Comparison of ENCODE assay signal across 20 cellular contexts in genomic region chr17:28488154-28488883, GRCh38. TPM values are rescaled to one million over a fixed set of nuclear protein-coding genes. Genes with fewer than 3 reads are reported as not detected.
"Had no signal": no experiment of that assay in that cellular context is flagged by ENCODE, and none has a peak within 500 bp of the region (broad histone marks: within the 10 kb centered on the region; RNA-seq: fewer than 3 reads in every experiment).

No MANE protein-coding gene starts in this region.

- DNase-seq: activated CD4-positive, alpha-beta T cell treated with anti-CD3 and anti-CD28 coated beads, Interleukin-2, amount 10 ng/mL, durations not matched to agents 24 days and 14 days; activated CD8-positive, alpha-beta memory T cell treated with anti-CD3 and anti-CD28 coated beads for 24 hours; activated naive CD4-positive, alpha-beta T cell treated with anti-CD3 and anti-CD28 coated beads for 36 hours; activated T-cell treated with anti-CD3 and anti-CD28 coated beads for 4 hours; adrenal gland; central memory CD4-positive, alpha-beta T cell; effector memory CD4-positive, alpha-beta T cell; gastrocnemius medialis; heart right ventricle; lower lobe of right lung; midbrain; naive B cell; stimulated activated CD4-positive, alpha-beta T cell treated with anti-CD3 and anti-CD28 coated beads, Interleukin-12 subunit alpha, Interleukin-12 subunit beta, amount 100 ng/mL, for 4 hours; stimulated activated naive CD4-positive, alpha-beta T cell; SW 1271; upper lobe of left lung had no signal

- H3K4me1 Mint-ChIP-seq: activated T-helper 17 cell treated with anti-CD3 and anti-CD28 coated beads, Interleukin-2, amount 50 U/mL, for 72 hours had no signal

- ATAC-seq: activated T-helper 17 cell treated with anti-CD3 and anti-CD28 coated beads, Interleukin-2, amount 50 U/mL, for 72 hours; gastrocnemius medialis; heart right ventricle had no signal

- H3K27ac Mint-ChIP-seq: activated CD4-positive, alpha-beta T cell treated with anti-CD3 and anti-CD28 coated beads, Interleukin-2, amount 10 ng/mL, durations not matched to agents 24 days and 14 days; activated naive CD4-positive, alpha-beta T cell treated with anti-CD3 and anti-CD28 coated beads for 36 hours; activated T-helper 17 cell treated with anti-CD3 and anti-CD28 coated beads, Interleukin-2, amount 50 U/mL, for 72 hours had no signal

- H3K9me3 Mint-ChIP-seq: activated CD4-positive, alpha-beta T cell treated with anti-CD3 and anti-CD28 coated beads, Interleukin-2, amount 10 ng/mL, durations not matched to agents 24 days and 14 days; activated naive CD4-positive, alpha-beta T cell treated with anti-CD3 and anti-CD28 coated beads for 36 hours; activated T-helper 17 cell treated with anti-CD3 and anti-CD28 coated beads, Interleukin-2, amount 50 U/mL, for 72 hours; naive B cell had no signal

- H3K27me3 ChIP-seq: adrenal gland, upper lobe of left lung had no signal

- H3K9me3 ChIP-seq: adrenal gland, gastrocnemius medialis, heart right ventricle, lower lobe of right lung, upper lobe of left lung had no signal

- H3K27ac ChIP-seq: adrenal gland, gastrocnemius medialis, heart right ventricle, lower lobe of right lung, upper lobe of left lung had no signal

- H3K36me3 Mint-ChIP-seq: naive B cell had no signal

- H3K4me1 ChIP-seq: adrenal gland, gastrocnemius medialis, heart right ventricle, lower lobe of right lung had no signal

- H3K36me3 ChIP-seq: adrenal gland, gastrocnemius medialis, heart right ventricle, lower lobe of right lung, upper lobe of left lung had no signal

- H3K4me3 ChIP-seq: adrenal gland, gastrocnemius medialis, heart right ventricle, lower lobe of right lung, upper lobe of left lung had no signal

- H3K4me3 Mint-ChIP-seq: activated CD4-positive, alpha-beta T cell treated with anti-CD3 and anti-CD28 coated beads, Interleukin-2, amount 10 ng/mL, durations not matched to agents 24 days and 14 days; activated naive CD4-positive, alpha-beta T cell treated with anti-CD3 and anti-CD28 coated beads for 36 hours; activated T-helper 17 cell treated with anti-CD3 and anti-CD28 coated beads, Interleukin-2, amount 50 U/mL, for 72 hours; naive B cell had no signal

RNA-seq across cellular contexts. Expression of gene SLC13A2, which starts 14.9 kb away (rescaled TPM):
- total RNA-seq: activated CD4-positive, alpha-beta T cell treated with anti-CD3 and anti-CD28 coated beads, Interleukin-2, amount 10 ng/mL, durations not matched to agents 24 days and 14 days; activated naive CD4-positive, alpha-beta T cell treated with anti-CD3 and anti-CD28 coated beads for 36 hours; activated T-helper 17 cell treated with anti-CD3 and anti-CD28 coated beads, Interleukin-2, amount 50 U/mL, for 72 hours; adrenal gland; fibroblast of lung; heart right ventricle; lower lobe of right lung; omental fat pad; pulmonary artery endothelial cell had no signal

RNA-seq across cellular contexts. Expression of gene FOXN1, which starts 17.8 kb away (rescaled TPM):
- total RNA-seq: activated CD4-positive, alpha-beta T cell treated with anti-CD3 and anti-CD28 coated beads, Interleukin-2, amount 10 ng/mL, durations not matched to agents 24 days and 14 days; activated naive CD4-positive, alpha-beta T cell treated with anti-CD3 and anti-CD28 coated beads for 36 hours; activated T-helper 17 cell treated with anti-CD3 and anti-CD28 coated beads, Interleukin-2, amount 50 U/mL, for 72 hours; adrenal gland; fibroblast of lung; gastrocnemius medialis; heart right ventricle; omental fat pad; pulmonary artery endothelial cell had no signal
